8 cellular contexts compared by ENCODE assay signal in genomic region chr7:38178004-38178694, GRCh38. TPM values are rescaled to one million over a fixed set of nuclear protein-coding genes. Genes with fewer than 3 reads are reported as not detected.
DNase-seq lines count a peak whose midpoint lies in the region; ATAC-seq and TF ChIP-seq lines count a peak whose summit lies in the region.

TSS of gene STARD3NL (plus strand) at chr7:38178245. CDS start at chr7:38207505, 29,260 bp downstream.

- TF ChIP-seq CTCF in PC-3 (conservative IDR thresholded peaks at IDR 0.05; ENCODE audit: low read depth, low read length) (no peak), mucosa of descending colon (IDR thresholded peaks at IDR 0.05) (no peak)

- ATAC-seq in GM21576 (IDR thresholded peaks at IDR 0.05; ENCODE audit: unreplicated experiment), result peak; percentile 99
- peak; percentile 99 for ATAC-seq in PC-3
- peak; percentile 99 for ATAC-seq in mucosa of descending colon

- peak within 1 kb of the TSS; percentile 96 for H2AFZ ChIP-seq in PC-3 (ENCODE audit: low read length)

- H3K79me2 ChIP-seq in PC-3 (ENCODE audit: low read length), result peaks cover 41% of the 10 kb centered on the region

- DNase-seq in DMS153 (lab: John Stamatoyannopoulos, UW), result peak; percentile 100
- DNase-seq in PC-3, result peak; percentile 99
- DNase-seq in activated T-cell treated with anti-CD3 and anti-CD28 coated beads for 48 hours (ENCODE audit: low read depth), result peak; percentile 82
- peak; percentile 100 for DNase-seq in epithelial cell of prostate (ENCODE audit: low read depth, low spot score)
- peak; percentile 93 to 99 (median 96) for DNase-seq in mucosa of descending colon
- DNase-seq in stimulated activated CD8-positive, alpha-beta memory T cell treated with anti-CD3 and anti-CD28 coated beads, Interleukin-4, amount 100 ng/mL, for 24 hours (ENCODE audit: low read depth), result peak; percentile 78

- no peak for TF ChIP-seq EP300 in Ishikawa (IDR thresholded peaks at IDR 0.05; ENCODE audit: borderline replicate concordance)

- H3K27ac ChIP-seq in PC-3 (ENCODE audit: low read length) (peak within 1 kb of the TSS; percentile 72), epithelial cell of prostate (peak within 1 kb of the TSS; percentile 68)

- no peaks in the 10 kb centered on the region for H3K9me2 ChIP-seq in PC-3 (replicated peaks; ENCODE audit: low read length)

- H3K4me1 ChIP-seq in PC-3 (ENCODE audit: insufficient read depth, low read length), result peaks cover 16% of the 10 kb centered on the region
- peaks cover 8% of the 10 kb centered on the region for H3K4me1 ChIP-seq in mucosa of descending colon (ENCODE audit: low read depth)

- no TSS peak for BruUV-seq in PC-3 (replicated peaks; lab: Mats Ljungman, UMichigan)

- H3K4me2 ChIP-seq in PC-3 (ENCODE audit: low read length), result peak within 1 kb of the TSS; percentile 83

- no peaks in the 10 kb centered on the region for H3F3A ChIP-seq in PC-3 (ENCODE audit: low read length, unreplicated experiment)

- H3K36me3 ChIP-seq in PC-3 (ENCODE audit: low read depth, low read length) (no peaks in the 10 kb centered on the region), mucosa of descending colon (ENCODE audit: low read depth) (no peaks in the 10 kb centered on the region)

- no peaks in the 10 kb centered on the region for H4K20me1 ChIP-seq in PC-3 (ENCODE audit: low read length)

- POLR2A ChIA-PET in PC-3 (lab: Charles Lee; ENCODE audit: unreplicated experiment), result interaction anchor here (0.6 kb wide), 1 partner anchor 174 kb away, joined by 3 read pairs; no protein-coding TSS in a partner anchor

- H3K9ac ChIP-seq in PC-3 (ENCODE audit: low read length), result peak within 1 kb of the TSS; percentile 85

- TF ChIP-seq RAD21 in Ishikawa (IDR thresholded peaks at IDR 0.05; ENCODE audit: low read depth), result no peak

- intact Hi-C loops in PC-3 (cut with micrococcal nuclease) (loop anchor here (5.0 kb wide), 1 partner anchor 44 kb away; no protein-coding TSS in a partner anchor), mucosa of descending colon (cut with DNase I, micrococcal nuclease) (no loop called here)

- H3K9me3 ChIP-seq in PC-3 (ENCODE audit: low read length) (no peaks in the 10 kb centered on the region), mucosa of descending colon (no peaks in the 10 kb centered on the region)

- CTCF ChIA-PET in PC-3 (lab: Charles Lee), result no interaction called here

- H3K27me3 ChIP-seq in PC-3 (ENCODE audit: low read length), result no peaks in the 10 kb centered on the region

- H3K4me3 ChIP-seq in PC-3 (ENCODE audit: low read length) (peak within 1 kb of the TSS; percentile 87), mucosa of descending colon (peak within 1 kb of the TSS; percentile 53)

TF ChIP-seq in Ishikawa, 13 proteins besides CTCF, POLR2A, EP300 and RAD21:
- TF ChIP-seq TAF1 (IDR thresholded peaks at IDR 0.05; ENCODE audit: low read depth) (no peak; the same call in none of the 2 replicates), CEBPB (IDR thresholded peaks at IDR 0.05) (no peak), TCF12 (IDR thresholded peaks at IDR 0.05; ENCODE audit: low read depth) (no peak), TEAD4 (IDR thresholded peaks at IDR 0.05) (no peak), ZBTB7A (IDR thresholded peaks at IDR 0.05; ENCODE audit: low read depth) (no peak; the same call in 1 of the 2 replicates), CREB1 (IDR thresholded peaks at IDR 0.05; ENCODE audit: low read depth) (peak; percentile 71; the same call in 1 of the 2 replicates), YY1 (IDR thresholded peaks at IDR 0.05; ENCODE audit: low read depth) (peak; percentile 32; the same call in 1 of the 2 replicates), USF1 (IDR thresholded peaks at IDR 0.05) (peak; percentile 39; the same call in 1 of the 2 replicates), NFIC (IDR thresholded peaks at IDR 0.05) (peak; percentile 29; the same call in 1 of the 2 replicates), FOXM1 (IDR thresholded peaks at IDR 0.05; ENCODE audit: borderline replicate concordance, low read depth) (no peak)

RNA-seq across cellular contexts. Expression of gene STARD3NL, which starts in this region (rescaled TPM):
- total RNA-seq in PC-3 (2014; rRNA removed) (32.7 and 37.4 TPM in 2 replicates), mucosa of descending colon (10 to 100 TPM; 24.7 to 30.0 (median 25.3) TPM)

Comparison
In these comparisons a context has a peak if more than half of its experiments do, and no peak if none do; other contexts are left out.
1. Peak in every context shown above with its lines: DNase-seq, ATAC-seq, H3K4me3 ChIP-seq and H3K27ac ChIP-seq.